ENCODE assay signal across 8 cellular contexts in the genomic region with DNA sequence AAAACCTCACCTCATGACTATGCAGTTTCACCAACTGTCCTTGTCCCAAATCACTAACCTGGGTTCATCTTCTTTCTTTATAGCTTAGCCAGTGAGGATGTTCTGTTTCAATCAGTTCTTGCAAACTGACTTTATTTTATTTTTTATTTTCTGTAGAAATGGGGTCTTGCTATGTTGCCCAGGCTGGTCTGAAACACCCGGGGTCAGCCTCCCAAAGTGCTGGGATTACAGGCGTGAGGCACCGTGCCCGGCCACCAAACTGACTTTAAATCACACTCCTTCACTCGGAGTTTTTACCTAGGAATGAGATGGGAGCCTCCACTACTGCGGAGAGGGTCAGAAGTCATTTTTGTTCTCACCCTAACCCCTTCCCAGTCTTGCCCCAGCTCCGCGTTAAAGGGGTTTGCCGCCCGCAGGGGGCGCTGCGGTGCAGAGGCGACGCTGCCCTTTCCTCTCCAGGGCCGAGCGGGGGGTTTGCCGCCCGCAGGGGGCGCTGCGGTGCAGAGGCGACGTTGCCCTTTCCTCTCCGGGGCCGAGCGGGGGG. TPM values are rescaled to one million over a fixed set of nuclear protein-coding genes. Genes with fewer than 3 reads are reported as not detected.
A peak's percentile ranks its signal among the peaks of the same experiment; 100 is the strongest.
DNase-seq lines count a peak whose midpoint lies in the region; FAIRE-seq and TF ChIP-seq lines count a peak whose summit lies in the region.

No MANE protein-coding gene starts in this region.

- no peak overlapping the region for H3K4me2 ChIP-seq in OCI-LY7 (ENCODE audit: low read length)
- no peak overlapping the region for H3K4me2 ChIP-seq in mesenchymal stem cell (ENCODE audit: low read length, poor library complexity, severe bottlenecking)

- no peak overlapping the region for H3K23ac ChIP-seq in mesenchymal stem cell (ENCODE audit: low read length in 2 of 2)

- no peak overlapping the region for H4K91ac ChIP-seq in mesenchymal stem cell (ENCODE audit: low read length)

- H3K4ac ChIP-seq in mesenchymal stem cell (ENCODE audit: low read depth in 1 of 2, low read length in 2 of 2) = no peak overlapping the region

- no peak overlapping the region for H2BK12ac ChIP-seq in mesenchymal stem cell (ENCODE audit: low read length in 2 of 2)

- H3K27ac ChIP-seq in CD8-positive, alpha-beta memory T cell (ENCODE audit: low read depth, low read length) = no peak overlapping the region
- H3K27ac ChIP-seq in OCI-LY7 (ENCODE audit: low read depth, low read length, poor library complexity, severe bottlenecking) (no peak overlapping the region), mesenchymal stem cell (ENCODE audit: low read length, poor library complexity, severe bottlenecking) (no peak overlapping the region), kidney (ENCODE audit: low read depth in 2 of 2, low read length in 2 of 2) (no peak overlapping the region)

- no peaks in the 10 kb centered on the region for H3K36me3 Mint-ChIP-seq in CD8-positive, alpha-beta memory T cell

- no peaks in the 10 kb centered on the region for H3K9me3 Mint-ChIP-seq in CD8-positive, alpha-beta memory T cell

- peak overlapping the region in 1 of 8 donors; percentile 55 for H3K27ac Mint-ChIP-seq in CD8-positive, alpha-beta memory T cell

- H3K27me3 Mint-ChIP-seq in CD8-positive, alpha-beta memory T cell = no peaks in the 10 kb centered on the region

- no peak overlapping the region for H2BK15ac ChIP-seq in mesenchymal stem cell (ENCODE audit: low read depth, poor library complexity, severe bottlenecking)

- no peak for TF ChIP-seq CTCF in OCI-LY7 (conservative IDR thresholded peaks at IDR 0.05; ENCODE audit: low read length)
- no peak for TF ChIP-seq CTCF in kidney (IDR thresholded peaks at IDR 0.05; ENCODE audit: borderline replicate concordance, extremely low read depth, insufficient read depth)

- H3K79me1 ChIP-seq in mesenchymal stem cell (replicated peaks; ENCODE audit: low read length, poor library complexity, severe bottlenecking) = no peaks in the 10 kb centered on the region

- WGBS in mesenchymal stem cell = 97% methylated on average over 5 of the region's 25 CpGs

- no peak overlapping the region for H2AFZ ChIP-seq in OCI-LY7 (ENCODE audit: low read length)
- no peak overlapping the region for H2AFZ ChIP-seq in mesenchymal stem cell (ENCODE audit: low read depth, low read length)

- H3K9ac ChIP-seq in mesenchymal stem cell (ENCODE audit: low read length) (no peak overlapping the region), kidney (ENCODE audit: low read length in 2 of 2) (no peak overlapping the region)

- FAIRE-seq in kidney (lab: Jason Lieb, UNC) = no peak

- BruUV-seq in OCI-LY7 (replicated peaks; lab: Mats Ljungman, UMichigan) = no TSS peak

- no peaks in the 10 kb centered on the region for H3K9me3 ChIP-seq in CD8-positive, alpha-beta memory T cell (ENCODE audit: low read length)
- H3K9me3 ChIP-seq in OCI-LY7 (ENCODE audit: low read length) (peaks cover 13% of the 10 kb centered on the region), mesenchymal stem cell (ENCODE audit: control insufficient read depth, low read length) (no peaks in the 10 kb centered on the region), kidney (ENCODE audit: control insufficient read depth in 1 of 2, low read length in 2 of 2) (no peaks in the 10 kb centered on the region)

- H3K18ac ChIP-seq in mesenchymal stem cell (ENCODE audit: low read depth in 1 of 2, low read length in 2 of 2) = no peak overlapping the region

- H3K4me3 ChIP-seq in CD8-positive, alpha-beta memory T cell (ENCODE audit: low read length) = no peak overlapping the region
- H3K4me3 ChIP-seq in OCI-LY7 (ENCODE audit: low read depth, low read length, poor library complexity, severe bottlenecking) (no peak overlapping the region), mesenchymal stem cell (ENCODE audit: insufficient read depth in 1 of 2, low read depth in 1 of 2, low read length in 2 of 2) (no peak overlapping the region), kidney (ENCODE audit: low read length in 2 of 2) (no peak overlapping the region)

- no peaks in the 10 kb centered on the region for H4K20me1 ChIP-seq in OCI-LY7 (ENCODE audit: insufficient read depth, low read length)

- H3K79me2 ChIP-seq in OCI-LY7 (ENCODE audit: insufficient read depth, low read depth, low read length) = no peaks in the 10 kb centered on the region

- intact Hi-C loops in OCI-LY7 (cut with micrococcal nuclease; ENCODE audit: unreplicated experiment) = loop anchor here (1.0 kb wide), 1 partner anchor 95 kb away; no protein-coding TSS in a partner anchor
- intact Hi-C loops in kidney (cut with DNase I) = loop anchor here (5.0 kb wide), 1 partner anchor 95 kb away; no protein-coding TSS in a partner anchor

- H2BK120ac ChIP-seq in mesenchymal stem cell (ENCODE audit: low read depth, low read length) = no peak overlapping the region

- H2BK5ac ChIP-seq in mesenchymal stem cell (ENCODE audit: low read depth, low read length, poor library complexity, severe bottlenecking) = no peak overlapping the region

- H3K36me3 ChIP-seq in CD8-positive, alpha-beta memory T cell (ENCODE audit: insufficient read depth, low read length) = no peaks in the 10 kb centered on the region
- H3K36me3 ChIP-seq in OCI-LY7 (ENCODE audit: insufficient read depth, low read length) = peaks cover 4% of the 10 kb centered on the region; the same call in 1 of the 2 replicates
- no peaks in the 10 kb centered on the region for H3K36me3 ChIP-seq in mesenchymal stem cell (ENCODE audit: control insufficient read depth in 1 of 2, insufficient read depth in 2 of 2, low read depth in 1 of 2, low read length in 2 of 2)
- no peaks in the 10 kb centered on the region for H3K36me3 ChIP-seq in kidney (ENCODE audit: control insufficient read depth in 1 of 2, insufficient read depth in 2 of 2, low read length in 2 of 2)

- H3K4me1 ChIP-seq in CD8-positive, alpha-beta memory T cell (ENCODE audit: insufficient read depth, low read length) = no peaks in the 10 kb centered on the region
- H3K4me1 ChIP-seq in OCI-LY7 (ENCODE audit: insufficient read depth, low read length, poor library complexity, severe bottlenecking) (no peaks in the 10 kb centered on the region), mesenchymal stem cell (ENCODE audit: control insufficient read depth, insufficient read depth, low read depth, low read length) (no peaks in the 10 kb centered on the region), kidney (ENCODE audit: control insufficient read depth in 1 of 2, insufficient read depth in 1 of 2, low read depth in 1 of 2, low read length in 2 of 2) (no peaks in the 10 kb centered on the region)

- peak overlapping the region in 1 of 7 donors; percentile 53 for H3K4me3 Mint-ChIP-seq in CD8-positive, alpha-beta memory T cell

- H4K8ac ChIP-seq in mesenchymal stem cell (ENCODE audit: low read length) = no peak overlapping the region

- H3K14ac ChIP-seq in mesenchymal stem cell (ENCODE audit: low read length in 2 of 2) = no peak overlapping the region

- POLR2A ChIA-PET in CD8-positive, alpha-beta memory T cell (lab: Charles Lee) = no interaction called here
- POLR2A ChIA-PET in OCI-LY7 (lab: Charles Lee) = interaction anchor here (0.6 kb wide), 1 partner anchor 485 kb away, joined by 3 read pairs; no protein-coding TSS in a partner anchor

- no peaks in the 10 kb centered on the region for H3K27me3 ChIP-seq in CD8-positive, alpha-beta memory T cell (ENCODE audit: insufficient read depth, low read length, poor library complexity, severe bottlenecking)
- peaks cover 53 to 76% of the 10 kb centered on the region in 2 experiments for H3K27me3 ChIP-seq in mesenchymal stem cell (ENCODE audit: control insufficient read depth in 1 of 2, insufficient read depth in 1 of 2, low read length in 2 of 2)

- peak; percentile 43 to 75 (median 54) for DNase-seq in CD8-positive, alpha-beta memory T cell
- peak; percentile 51 for DNase-seq in OCI-LY7 (ENCODE audit: low spot score)
- peak; percentile 41 for DNase-seq in activated gamma-delta T cell treated with Interleukin-2 at 50 U/mL for 16 hours
- DNase-seq in stimulated activated CD4-positive, alpha-beta T cell treated with anti-CD3 and anti-CD28 coated beads, Interleukin-12 subunit alpha, Interleukin-12 subunit beta, amount 100 ng/mL, for 48 hours (ENCODE audit: low read depth in 2 of 3, low spot score in 1 of 3) = peak; percentile 72 to 77 (median 75)
- no peak for DNase-seq in EL
- no peak for DNase-seq in mesenchymal stem cell
- DNase-seq in kidney = no peak
- no peak for DNase-seq in DMS79 treated with DMSO at 0.1 percent for 48 hours (lab: John Stamatoyannopoulos, UW)

- H3K9me2 ChIP-seq in OCI-LY7 (ENCODE audit: insufficient read depth, low read length) = no peaks in the 10 kb centered on the region

- no peak overlapping the region for H2AK5ac ChIP-seq in mesenchymal stem cell (ENCODE audit: low read length, severe bottlenecking)

- H3K4me1 Mint-ChIP-seq in CD8-positive, alpha-beta memory T cell = peaks cover 0 to 4% (median 4%) of the 10 kb centered on the region in 3 donors

- CTCF ChIA-PET in CD8-positive, alpha-beta memory T cell (lab: Charles Lee) = interaction anchor here (0.5 to 4.4 kb wide), 18 partner anchors 10 to 455 kb away, joined by 3 to 52 read pairs (median 4); no protein-coding TSS in a partner anchor
- CTCF ChIA-PET in OCI-LY7 (lab: Charles Lee; ENCODE audit: unreplicated experiment) = interaction anchor here (0.6 to 1.2 kb wide), 6 partner anchors 26 to 448 kb away, joined by 3 read pairs; no protein-coding TSS in a partner anchor

RNA-seq across cellular contexts. Expression of gene B4GALNT3, which starts 7.0 kb away (rescaled TPM):
- 1 to 10 TPM; 3.1 to 3.5 TPM for total RNA-seq in CD8-positive, alpha-beta memory T cell
- 6.9 TPM for polyA plus RNA-seq in CD8-positive, alpha-beta memory T cell
- 3.2 and 3.4 TPM in 2 replicates for total RNA-seq in OCI-LY7 (2014; rRNA removed; shearing (Covaris generic))
- total RNA-seq in OCI-LY7 (2022) (5.0 and 5.4 TPM in 2 replicates), kidney (12.5 TPM)
- polyA plus RNA-seq in mesenchymal stem cell (2013, experiment 1 of 2) = 3.1 TPM
- polyA plus RNA-seq in mesenchymal stem cell (2013, experiment 2 of 2) = 3.2 TPM
- 11.3 TPM for polyA plus RNA-seq in kidney (ENCODE audit: insufficient read depth, low read depth, low replicate concordance)

RNA-seq across cellular contexts. Expression of gene CCDC77, which starts 51.3 kb away (rescaled TPM):
- 10 to 100 TPM; 14.0 to 14.7 TPM for total RNA-seq in CD8-positive, alpha-beta memory T cell
- polyA plus RNA-seq in CD8-positive, alpha-beta memory T cell = 5.9 TPM
- 21.2 and 22.5 TPM in 2 replicates for total RNA-seq in OCI-LY7 (2014; rRNA removed; shearing (Covaris generic))
- total RNA-seq in OCI-LY7 (2022) = 22.2 and 30.7 TPM in 2 replicates
- 4.8 TPM for polyA plus RNA-seq in mesenchymal stem cell (2013, experiment 1 of 2)
- polyA plus RNA-seq in mesenchymal stem cell (2013, experiment 2 of 2) = 6.6 TPM
- total RNA-seq in kidney = 6.0 TPM
- 3.1 TPM for polyA plus RNA-seq in kidney (ENCODE audit: insufficient read depth, low read depth, low replicate concordance)

Comparison
In these comparisons a context has a peak if more than half of its experiments do, and no peak if none do; other contexts are left out.
1. DNase-seq: peak in CD8-positive, alpha-beta memory T cell (5 of 5), OCI-LY7 (single experiment), activated gamma-delta T cell treated with Interleukin-2 at 50 U/mL for 16 hours (single experiment) and stimulated activated CD4-positive, alpha-beta T cell treated with anti-CD3 and anti-CD28 coated beads, Interleukin-12 subunit alpha, Interleukin-12 subunit beta, amount 100 ng/mL, for 48 hours (3 of 3); none in EL (single experiment), mesenchymal stem cell (single experiment), kidney (single experiment) and DMS79 treated with DMSO at 0.1 percent for 48 hours (single experiment).